ENCODE assay signal across 1 cellular context in genomic region chr3:169931747-169932520, GRCh38.
TF ChIP-seq lines count a peak whose summit lies in the region.

No MANE protein-coding gene starts in this region.

TF ChIP-seq in GM12878, 131 proteins besides CTCF, POLR2A, EP300 and RAD21 (continues in another document):
- TF ChIP-seq PBX3 (IDR thresholded peaks at IDR 0.05; ENCODE audit: insufficient replicate concordance, low read depth, low read length) (peak; percentile 51), MLLT1 (IDR thresholded peaks at IDR 0.05) (no peak), SMAD1 (IDR thresholded peaks at IDR 0.05; ENCODE audit: low read depth, partially characterized antibody) (no peak), TCF3 (IDR thresholded peaks at IDR 0.05; ENCODE audit: borderline replicate concordance, insufficient read depth, low read depth, low read length) (peak; percentile 59; the same call in 1 of the 2 replicates), ZNF207 (IDR thresholded peaks at IDR 0.05; ENCODE audit: borderline replicate concordance) (no peak), STAT1 (conservative IDR thresholded peaks at IDR 0.05) (no peak), ZNF592 (IDR thresholded peaks at IDR 0.05) (no peak), NR2C2 (IDR thresholded peaks at IDR 0.05; ENCODE audit: borderline replicate concordance, control insufficient read depth, insufficient read length, low read depth) (no peak), ATF7 (IDR thresholded peaks at IDR 0.05; ENCODE audit: low read depth) (peak; percentile 48; the same call in 1 of the 2 replicates), ZNF217 (IDR thresholded peaks at IDR 0.05) (no peak), ZNF274 (IDR thresholded peaks at IDR 0.05; ENCODE audit: insufficient read depth, insufficient read length) (no peak), ATF2 (IDR thresholded peaks at IDR 0.05; ENCODE audit: low read length) (peak; percentile 56; the same call in 1 of the 2 replicates), EGR1 (IDR thresholded peaks at IDR 0.05; ENCODE audit: borderline replicate concordance in 1 of 2, low read depth in 2 of 2, low read length in 2 of 2) (no peak), MXI1 (IDR thresholded peaks at IDR 0.05; ENCODE audit: low read depth, low read length) (no peak), ZBTB40 (IDR thresholded peaks at IDR 0.05; ENCODE audit: borderline replicate concordance) (no peak), SMARCA5 (IDR thresholded peaks at IDR 0.05) (0 out of 2 replicates have a peak, but pooled peaks have one; percentile 27), MTA2 (IDR thresholded peaks at IDR 0.05; ENCODE audit: low read depth) (peak; percentile 68), STAT3 (IDR thresholded peaks at IDR 0.05; ENCODE audit: low read depth, low read length) (no peak), JUNB (IDR thresholded peaks at IDR 0.05) (no peak; the same call in 1 of the 2 replicates), IKZF2 (IDR thresholded peaks at IDR 0.05) (peak; percentile 87 to 90), GABPA (IDR thresholded peaks at IDR 0.05; ENCODE audit: low read depth) (no peak), ETV6 (conservative IDR thresholded peaks at IDR 0.05 in 1 of 2, IDR thresholded peaks at IDR 0.05 in 1 of 2; ENCODE audit: borderline replicate concordance in 1 of 2, low read depth in 1 of 2) (peak in 1 of 2 experiments; percentile 74; a peak in 2 of 4 replicates), PAX5 (IDR thresholded peaks at IDR 0.05; ENCODE audit: borderline replicate concordance, low read depth, low read length) (peak; percentile 98), SKIL (IDR thresholded peaks at IDR 0.05; ENCODE audit: low read depth, poor library complexity, severe bottlenecking) (no peak), DPF2 (IDR thresholded peaks at IDR 0.05) (peak; percentile 60; the same call in 1 of the 2 replicates), BHLHE40 (IDR thresholded peaks at IDR 0.05; ENCODE audit: borderline replicate concordance in 1 of 2, low read depth in 2 of 2, low read length in 1 of 2) (peak; percentile 21 to 51; a peak in 1 of 4 replicates), REST (IDR thresholded peaks at IDR 0.05; ENCODE audit: low read depth, low read length) (no peak), IRF4 (IDR thresholded peaks at IDR 0.05; ENCODE audit: low read depth, low read length) (0 out of 2 replicates have a peak, but pooled peaks have one; percentile 6), YY1 (IDR thresholded peaks at IDR 0.05; ENCODE audit: low read depth, low read length) (peak; percentile 14; the same call in 1 of the 2 replicates), ELK1 (IDR thresholded peaks at IDR 0.05; ENCODE audit: low read depth, low read length) (no peak), WRNIP1 (IDR thresholded peaks at IDR 0.05; ENCODE audit: borderline replicate concordance, low read depth, low read length) (no peak), YBX1 (IDR thresholded peaks at IDR 0.05) (no peak), EED (IDR thresholded peaks at IDR 0.05; ENCODE audit: low read depth) (peak; percentile 87), CHD2 (IDR thresholded peaks at IDR 0.05; ENCODE audit: borderline replicate concordance, low read depth, low read length) (0 out of 2 replicates have a peak, but pooled peaks have one; percentile 23), MEF2B (IDR thresholded peaks at IDR 0.05; ENCODE audit: partially characterized antibody, poor library complexity, severe bottlenecking) (peak; percentile 66), RELB (IDR thresholded peaks at IDR 0.05; ENCODE audit: low read depth) (peak; percentile 67)
